1 cellular context compared by ENCODE assay signal in genomic region chr9:126472446-126472845, GRCh38.
TF ChIP-seq lines count a peak whose summit lies in the region.

No MANE protein-coding gene starts in this region.

TF ChIP-seq in WTC11, 78 proteins besides CTCF, POLR2A, EP300 and RAD21 (continued from another document):
- TF ChIP-seq NFYB (CRISPR knock-in tag; conservative IDR thresholded peaks at IDR 0.05; ENCODE audit: low read depth): no peak
- TF ChIP-seq MXD4 (CRISPR knock-in tag; IDR thresholded peaks at IDR 0.05; ENCODE audit: borderline replicate concordance): no peak
- no peak for TF ChIP-seq ZNF425 (CRISPR knock-in tag; conservative IDR thresholded peaks at IDR 0.05)
- TF ChIP-seq, protein P1, sequence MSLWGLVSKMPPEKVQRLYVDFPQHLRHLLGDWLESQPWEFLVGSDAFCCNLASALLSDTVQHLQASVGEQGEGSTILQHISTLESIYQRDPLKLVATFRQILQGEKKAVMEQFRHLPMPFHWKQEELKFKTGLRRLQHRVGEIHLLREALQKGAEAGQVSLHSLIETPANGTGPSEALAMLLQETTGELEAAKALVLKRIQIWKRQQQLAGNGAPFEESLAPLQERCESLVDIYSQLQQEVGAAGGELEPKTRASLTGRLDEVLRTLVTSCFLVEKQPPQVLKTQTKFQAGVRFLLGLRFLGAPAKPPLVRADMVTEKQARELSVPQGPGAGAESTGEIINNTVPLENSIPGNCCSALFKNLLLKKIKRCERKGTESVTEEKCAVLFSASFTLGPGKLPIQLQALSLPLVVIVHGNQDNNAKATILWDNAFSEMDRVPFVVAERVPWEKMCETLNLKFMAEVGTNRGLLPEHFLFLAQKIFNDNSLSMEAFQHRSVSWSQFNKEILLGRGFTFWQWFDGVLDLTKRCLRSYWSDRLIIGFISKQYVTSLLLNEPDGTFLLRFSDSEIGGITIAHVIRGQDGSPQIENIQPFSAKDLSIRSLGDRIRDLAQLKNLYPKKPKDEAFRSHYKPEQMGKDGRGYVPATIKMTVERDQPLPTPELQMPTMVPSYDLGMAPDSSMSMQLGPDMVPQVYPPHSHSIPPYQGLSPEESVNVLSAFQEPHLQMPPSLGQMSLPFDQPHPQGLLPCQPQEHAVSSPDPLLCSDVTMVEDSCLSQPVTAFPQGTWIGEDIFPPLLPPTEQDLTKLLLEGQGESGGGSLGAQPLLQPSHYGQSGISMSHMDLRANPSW (CRISPR knock-in tag; conservative IDR thresholded peaks at IDR 0.05; ENCODE audit: low read depth): no peak
- no peak for TF ChIP-seq JUN (CRISPR knock-in tag; IDR thresholded peaks at IDR 0.05)
